ENCODE assay signal across 8 cellular contexts in genomic region chr11:27296406-27296994, GRCh38.
A peak's percentile ranks its signal among the peaks of the same experiment; 100 is the strongest.
DNase-seq lines count a peak whose midpoint lies in the region; ATAC-seq and TF ChIP-seq lines count a peak whose summit lies in the region.

No MANE protein-coding gene starts in this region.

- TF ChIP-seq POLR2A in body of pancreas (IDR thresholded peaks at IDR 0.05) = no peak

- H3K27me3 ChIP-seq in body of pancreas = no peaks in the 10 kb centered on the region

- H3K4me1 ChIP-seq in body of pancreas = peaks cover 20% of the 10 kb centered on the region

- H3K27ac ChIP-seq in body of pancreas = peak overlapping the region in 1 of 4 donors; percentile 36

- H3K4me3 ChIP-seq in body of pancreas = no peak overlapping the region

- intact Hi-C loops in body of pancreas (cut with DNase I) = loop anchor here (5.0 kb wide), 1 partner anchor 109 kb away; no protein-coding TSS in a partner anchor

- no peaks in the 10 kb centered on the region for H3K9me3 ChIP-seq in body of pancreas

- no peaks in the 10 kb centered on the region for H3K36me3 ChIP-seq in body of pancreas (replicated peaks in 1 of 2; ENCODE audit: insufficient read depth in 1 of 2, low read depth in 2 of 2)

- peak; percentile 48 to 85 (median 74) for TF ChIP-seq CTCF in body of pancreas (IDR thresholded peaks at IDR 0.05)

- DNase-seq in AG08396 (ENCODE audit: low spot score) (peak; percentile 39), NCI-H2227 treated with DMSO at 0.1 percent for 48 hours (lab: John Stamatoyannopoulos, UW) (peak; percentile 56), body of pancreas (peak in 2 of 4 donors; percentile 20 to 55), left lobe of liver (ENCODE audit: low spot score) (no peak)
- DNase-seq in activated CD4-positive, alpha-beta T cell treated with anti-CD3 and anti-CD28 coated beads for 1 hour = no peak

- ATAC-seq in GM18519 (IDR thresholded peaks at IDR 0.05; ENCODE audit: low FRiP score, unreplicated experiment) (peak; percentile 90), HG03103 (IDR thresholded peaks at IDR 0.05; ENCODE audit: low read depth, unreplicated experiment) (peak; percentile 94), body of pancreas (peak; percentile 85), left lobe of liver (peak; percentile 79), HG03460 (IDR thresholded peaks at IDR 0.05; ENCODE audit: unreplicated experiment) (no peak)

- 12 to 24% methylated on average over 5 of the region's 5 CpGs for WGBS in body of pancreas, 2 donors

Comparison
In these comparisons a context has a peak if more than half of its experiments do, and no peak if none do; other contexts are left out.
1. DNase-seq: peak in AG08396 (single experiment) and NCI-H2227 treated with DMSO at 0.1 percent for 48 hours (single experiment); none in left lobe of liver (single experiment) and activated CD4-positive, alpha-beta T cell treated with anti-CD3 and anti-CD28 coated beads for 1 hour (single experiment).